Comparison of ENCODE assay signal across 1 cellular context in the genomic region with DNA sequence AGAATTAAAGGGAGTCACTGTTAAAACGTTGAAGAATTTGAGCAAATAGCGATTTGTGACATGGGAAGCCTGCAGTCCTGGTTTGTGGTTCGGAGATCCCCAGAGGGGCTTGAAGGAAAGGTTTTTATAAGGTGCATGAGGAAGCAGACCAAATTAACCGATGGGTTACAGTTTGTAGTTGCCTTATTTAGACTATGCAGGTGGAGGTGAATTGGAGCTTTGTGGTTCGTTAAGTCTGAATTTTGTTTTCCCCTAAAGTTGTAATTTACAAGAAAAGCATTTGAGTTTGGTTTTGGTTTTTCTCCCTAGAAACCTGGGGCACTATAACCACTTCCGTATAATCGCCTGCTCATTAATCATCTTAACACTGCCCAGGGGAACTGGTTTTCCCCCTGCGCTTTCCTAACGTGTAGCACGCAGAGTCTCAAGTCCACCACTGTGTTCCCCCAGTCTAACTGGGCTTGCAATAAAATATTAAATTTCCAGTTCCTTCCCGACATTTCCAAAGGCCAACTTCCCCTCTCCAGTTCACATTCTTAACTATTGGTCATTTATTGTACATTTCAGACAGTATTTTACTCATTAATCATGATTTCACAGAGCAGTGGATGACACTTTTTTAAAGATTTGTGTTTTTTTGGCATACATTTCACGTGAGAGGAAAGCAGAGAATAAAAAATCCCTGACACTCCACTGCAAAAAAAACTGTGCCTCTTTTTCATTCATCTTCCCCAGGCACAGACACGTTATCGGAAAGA.
TF ChIP-seq lines count a peak whose summit lies in the region.

No MANE protein-coding gene starts in this region.

TF ChIP-seq in HepG2, 621 proteins besides CTCF, POLR2A, EP300 and RAD21 (continued from another document):
- TF ChIP-seq, protein P1, sequence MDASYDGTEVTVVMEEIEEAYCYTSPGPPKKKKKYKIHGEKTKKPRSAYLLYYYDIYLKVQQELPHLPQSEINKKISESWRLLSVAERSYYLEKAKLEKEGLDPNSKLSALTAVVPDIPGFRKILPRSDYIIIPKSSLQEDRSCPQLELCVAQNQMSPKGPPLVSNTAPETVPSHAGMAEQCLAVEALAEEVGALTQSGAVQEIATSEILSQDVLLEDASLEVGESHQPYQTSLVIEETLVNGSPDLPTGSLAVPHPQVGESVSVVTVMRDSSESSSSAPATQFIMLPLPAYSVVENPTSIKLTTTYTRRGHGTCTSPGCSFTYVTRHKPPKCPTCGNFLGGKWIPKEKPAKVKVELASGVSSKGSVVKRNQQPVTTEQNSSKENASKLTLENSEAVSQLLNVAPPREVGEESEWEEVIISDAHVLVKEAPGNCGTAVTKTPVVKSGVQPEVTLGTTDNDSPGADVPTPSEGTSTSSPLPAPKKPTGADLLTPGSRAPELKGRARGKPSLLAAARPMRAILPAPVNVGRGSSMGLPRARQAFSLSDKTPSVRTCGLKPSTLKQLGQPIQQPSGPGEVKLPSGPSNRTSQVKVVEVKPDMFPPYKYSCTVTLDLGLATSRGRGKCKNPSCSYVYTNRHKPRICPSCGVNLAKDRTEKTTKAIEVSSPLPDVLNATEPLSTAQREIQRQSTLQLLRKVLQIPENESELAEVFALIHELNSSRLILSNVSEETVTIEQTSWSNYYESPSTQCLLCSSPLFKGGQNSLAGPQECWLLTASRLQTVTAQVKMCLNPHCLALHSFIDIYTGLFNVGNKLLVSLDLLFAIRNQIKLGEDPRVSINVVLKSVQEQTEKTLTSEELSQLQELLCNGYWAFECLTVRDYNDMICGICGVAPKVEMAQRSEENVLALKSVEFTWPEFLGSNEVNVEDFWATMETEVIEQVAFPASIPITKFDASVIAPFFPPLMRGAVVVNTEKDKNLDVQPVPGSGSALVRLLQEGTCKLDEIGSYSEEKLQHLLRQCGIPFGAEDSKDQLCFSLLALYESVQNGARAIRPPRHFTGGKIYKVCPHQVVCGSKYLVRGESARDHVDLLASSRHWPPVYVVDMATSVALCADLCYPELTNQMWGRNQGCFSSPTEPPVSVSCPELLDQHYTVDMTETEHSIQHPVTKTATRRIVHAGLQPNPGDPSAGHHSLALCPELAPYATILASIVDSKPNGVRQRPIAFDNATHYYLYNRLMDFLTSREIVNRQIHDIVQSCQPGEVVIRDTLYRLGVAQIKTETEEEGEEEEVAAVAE (CRISPR knock-in tag; IDR thresholded peaks at IDR 0.05; ENCODE audit: borderline replicate concordance), result no peak
- TF ChIP-seq HNF4A (CRISPR knock-in tag; IDR thresholded peaks at IDR 0.05), result peak; percentile 47; the same call in 1 of the 2 replicates
- no peak for TF ChIP-seq ATF1 (CRISPR knock-in tag; IDR thresholded peaks at IDR 0.05)
- TF ChIP-seq RORA (CRISPR knock-in tag; IDR thresholded peaks at IDR 0.05), result no peak
- TF ChIP-seq, protein P2, sequence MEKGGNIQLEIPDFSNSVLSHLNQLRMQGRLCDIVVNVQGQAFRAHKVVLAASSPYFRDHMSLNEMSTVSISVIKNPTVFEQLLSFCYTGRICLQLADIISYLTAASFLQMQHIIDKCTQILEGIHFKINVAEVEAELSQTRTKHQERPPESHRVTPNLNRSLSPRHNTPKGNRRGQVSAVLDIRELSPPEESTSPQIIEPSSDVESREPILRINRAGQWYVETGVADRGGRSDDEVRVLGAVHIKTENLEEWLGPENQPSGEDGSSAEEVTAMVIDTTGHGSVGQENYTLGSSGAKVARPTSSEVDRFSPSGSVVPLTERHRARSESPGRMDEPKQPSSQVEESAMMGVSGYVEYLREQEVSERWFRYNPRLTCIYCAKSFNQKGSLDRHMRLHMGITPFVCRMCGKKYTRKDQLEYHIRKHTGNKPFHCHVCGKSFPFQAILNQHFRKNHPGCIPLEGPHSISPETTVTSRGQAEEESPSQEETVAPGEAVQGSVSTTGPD (CRISPR knock-in tag; IDR thresholded peaks at IDR 0.05), result no peak
- TF ChIP-seq, protein P3, sequence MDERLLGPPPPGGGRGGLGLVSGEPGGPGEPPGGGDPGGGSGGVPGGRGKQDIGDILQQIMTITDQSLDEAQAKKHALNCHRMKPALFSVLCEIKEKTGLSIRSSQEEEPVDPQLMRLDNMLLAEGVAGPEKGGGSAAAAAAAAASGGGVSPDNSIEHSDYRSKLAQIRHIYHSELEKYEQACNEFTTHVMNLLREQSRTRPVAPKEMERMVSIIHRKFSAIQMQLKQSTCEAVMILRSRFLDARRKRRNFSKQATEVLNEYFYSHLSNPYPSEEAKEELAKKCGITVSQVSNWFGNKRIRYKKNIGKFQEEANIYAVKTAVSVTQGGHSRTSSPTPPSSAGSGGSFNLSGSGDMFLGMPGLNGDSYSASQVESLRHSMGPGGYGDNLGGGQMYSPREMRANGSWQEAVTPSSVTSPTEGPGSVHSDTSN (CRISPR knock-in tag; IDR thresholded peaks at IDR 0.05), result no peak
- TF ChIP-seq ZC3H13 (CRISPR knock-in tag; IDR thresholded peaks at IDR 0.05), result 0 out of 2 replicates have a peak, but pooled peaks have one; percentile 11
- TF ChIP-seq, protein P4, sequence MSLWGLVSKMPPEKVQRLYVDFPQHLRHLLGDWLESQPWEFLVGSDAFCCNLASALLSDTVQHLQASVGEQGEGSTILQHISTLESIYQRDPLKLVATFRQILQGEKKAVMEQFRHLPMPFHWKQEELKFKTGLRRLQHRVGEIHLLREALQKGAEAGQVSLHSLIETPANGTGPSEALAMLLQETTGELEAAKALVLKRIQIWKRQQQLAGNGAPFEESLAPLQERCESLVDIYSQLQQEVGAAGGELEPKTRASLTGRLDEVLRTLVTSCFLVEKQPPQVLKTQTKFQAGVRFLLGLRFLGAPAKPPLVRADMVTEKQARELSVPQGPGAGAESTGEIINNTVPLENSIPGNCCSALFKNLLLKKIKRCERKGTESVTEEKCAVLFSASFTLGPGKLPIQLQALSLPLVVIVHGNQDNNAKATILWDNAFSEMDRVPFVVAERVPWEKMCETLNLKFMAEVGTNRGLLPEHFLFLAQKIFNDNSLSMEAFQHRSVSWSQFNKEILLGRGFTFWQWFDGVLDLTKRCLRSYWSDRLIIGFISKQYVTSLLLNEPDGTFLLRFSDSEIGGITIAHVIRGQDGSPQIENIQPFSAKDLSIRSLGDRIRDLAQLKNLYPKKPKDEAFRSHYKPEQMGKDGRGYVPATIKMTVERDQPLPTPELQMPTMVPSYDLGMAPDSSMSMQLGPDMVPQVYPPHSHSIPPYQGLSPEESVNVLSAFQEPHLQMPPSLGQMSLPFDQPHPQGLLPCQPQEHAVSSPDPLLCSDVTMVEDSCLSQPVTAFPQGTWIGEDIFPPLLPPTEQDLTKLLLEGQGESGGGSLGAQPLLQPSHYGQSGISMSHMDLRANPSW (CRISPR knock-in tag; IDR thresholded peaks at IDR 0.05; ENCODE audit: borderline replicate concordance), result no peak
- TF ChIP-seq IKZF1 (IDR thresholded peaks at IDR 0.05), result no peak
- no peak for TF ChIP-seq AKAP8 (CRISPR knock-in tag; IDR thresholded peaks at IDR 0.05)
- TF ChIP-seq TOPORS (CRISPR knock-in tag; IDR thresholded peaks at IDR 0.05), result no peak
- peak; percentile 34; the same call in 1 of the 2 replicates for TF ChIP-seq ELF1 (CRISPR knock-in tag; IDR thresholded peaks at IDR 0.05)
- no peak for TF ChIP-seq GATAD1 (CRISPR knock-in tag; IDR thresholded peaks at IDR 0.05)
- 0 out of 2 replicates have a peak, but pooled peaks have one; percentile 3 for TF ChIP-seq KDM5A (IDR thresholded peaks at IDR 0.05; ENCODE audit: borderline replicate concordance, low read length)
- 0 out of 2 replicates have a peak, but pooled peaks have one; percentile 3 for TF ChIP-seq ONECUT2 (CRISPR knock-in tag; IDR thresholded peaks at IDR 0.05)
- TF ChIP-seq ZNF430 (CRISPR knock-in tag; IDR thresholded peaks at IDR 0.05), result no peak
- TF ChIP-seq FLYWCH1 (CRISPR knock-in tag; IDR thresholded peaks at IDR 0.05), result no peak
- no peak for TF ChIP-seq GABPB1 (CRISPR knock-in tag; IDR thresholded peaks at IDR 0.05)
- no peak for TF ChIP-seq TCF12 (IDR thresholded peaks at IDR 0.05)
- no peak for TF ChIP-seq TCF12 (CRISPR knock-in tag; IDR thresholded peaks at IDR 0.05)
- TF ChIP-seq CENPX (CRISPR knock-in tag; IDR thresholded peaks at IDR 0.05), result no peak
- TF ChIP-seq PITX1 (CRISPR knock-in tag; IDR thresholded peaks at IDR 0.05), result no peak
- 0 out of 2 replicates have a peak, but pooled peaks have one; percentile 36 for TF ChIP-seq MIER3 (CRISPR knock-in tag; IDR thresholded peaks at IDR 0.05; ENCODE audit: borderline replicate concordance)
